Comparison of ENCODE assay signal across 1 cellular context in genomic region chr11:800473-800872, GRCh38.
TF ChIP-seq lines count a peak whose summit lies in the region.

No MANE protein-coding gene starts in this region.

TF ChIP-seq in IMR-90, 13 proteins besides CTCF, POLR2A, EP300 and RAD21:
- TF ChIP-seq NFE2L2 (IDR thresholded peaks at IDR 0.05; ENCODE audit: low read depth, low read length), result no peak
- TF ChIP-seq, protein P1, sequence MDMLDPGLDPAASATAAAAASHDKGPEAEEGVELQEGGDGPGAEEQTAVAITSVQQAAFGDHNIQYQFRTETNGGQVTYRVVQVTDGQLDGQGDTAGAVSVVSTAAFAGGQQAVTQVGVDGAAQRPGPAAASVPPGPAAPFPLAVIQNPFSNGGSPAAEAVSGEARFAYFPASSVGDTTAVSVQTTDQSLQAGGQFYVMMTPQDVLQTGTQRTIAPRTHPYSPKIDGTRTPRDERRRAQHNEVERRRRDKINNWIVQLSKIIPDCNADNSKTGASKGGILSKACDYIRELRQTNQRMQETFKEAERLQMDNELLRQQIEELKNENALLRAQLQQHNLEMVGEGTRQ (IDR thresholded peaks at IDR 0.05; ENCODE audit: low read depth, low read length), result no peak
